Comparison of ENCODE assay signal across 1 cellular context in genomic region chr3:42601898-42602581, GRCh38.
TF ChIP-seq lines count a peak whose summit lies in the region.

No MANE protein-coding gene starts in this region.

TF ChIP-seq in H1, 55 proteins besides CTCF, POLR2A, EP300 and RAD21:
- no peak for TF ChIP-seq RNF2 (IDR thresholded peaks at IDR 0.05; ENCODE audit: borderline replicate concordance, low read depth, low read length, missing control alignments, poor library complexity, severe bottlenecking)
- TF ChIP-seq, protein P1, sequence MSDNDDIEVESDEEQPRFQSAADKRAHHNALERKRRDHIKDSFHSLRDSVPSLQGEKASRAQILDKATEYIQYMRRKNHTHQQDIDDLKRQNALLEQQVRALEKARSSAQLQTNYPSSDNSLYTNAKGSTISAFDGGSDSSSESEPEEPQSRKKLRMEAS (IDR thresholded peaks at IDR 0.05): no peak
- no peak for TF ChIP-seq GTF2F1 (IDR thresholded peaks at IDR 0.05; ENCODE audit: borderline replicate concordance, low read depth, low read length)
- TF ChIP-seq HDAC6 (IDR thresholded peaks at IDR 0.05; ENCODE audit: low read depth, low read length): no peak
